18 cellular contexts compared by ENCODE assay signal in the genomic region with DNA sequence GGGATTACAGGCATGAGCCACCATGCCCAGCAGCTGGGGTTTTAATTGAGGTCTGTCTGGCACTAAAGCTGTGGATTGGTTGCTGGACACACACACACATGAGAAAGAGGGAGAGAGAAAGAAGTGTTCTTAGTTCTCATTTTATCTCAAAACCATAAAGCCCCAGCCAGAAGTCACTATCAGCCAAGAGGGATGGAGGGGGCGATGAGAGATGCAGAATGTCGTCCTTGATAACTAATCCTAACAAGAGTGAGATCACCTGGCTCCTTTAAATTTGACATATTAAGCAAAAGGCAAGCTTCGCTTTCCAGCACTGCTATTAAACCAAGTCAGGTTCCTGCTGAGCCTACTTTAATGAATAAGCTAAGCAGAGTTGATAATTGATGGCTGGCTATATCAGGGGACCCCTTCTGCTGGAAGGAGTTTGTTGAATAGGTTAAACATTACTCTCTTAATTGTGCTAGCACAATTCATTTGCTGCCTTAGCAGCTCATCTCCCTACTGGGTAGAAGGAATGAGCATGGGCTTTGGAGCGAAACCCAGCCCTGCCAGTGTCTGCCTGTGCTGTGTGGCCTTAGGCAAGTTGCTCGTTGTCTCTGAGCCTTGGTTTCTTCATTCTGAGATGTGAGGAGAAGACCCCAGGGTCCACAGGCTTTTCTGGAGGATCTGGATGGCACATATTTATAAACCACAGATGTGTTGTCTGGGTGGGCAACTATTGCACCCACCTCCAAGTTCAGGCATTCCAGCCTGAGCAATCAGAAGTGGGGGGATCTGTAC. TPM values are rescaled to one million over a fixed set of nuclear protein-coding genes. Genes with fewer than 3 reads are reported as not detected.
A peak's percentile ranks its signal among the peaks of the same experiment; 100 is the strongest.
DNase-seq lines count a peak whose midpoint lies in the region; FAIRE-seq and TF ChIP-seq lines count a peak whose summit lies in the region.
"Had no signal": no experiment of that assay in that cellular context is flagged by ENCODE, and none has a peak within 500 bp of the region (broad histone marks: within the 10 kb centered on the region; RNA-seq: fewer than 3 reads in every experiment).

No MANE protein-coding gene starts in this region.

- no peaks in the 10 kb centered on the region for H3K4me1 Mint-ChIP-seq in neural crest cell
- H3K4me1 Mint-ChIP-seq: CD4-positive, alpha-beta memory T cell had no signal

- H3K27ac Mint-ChIP-seq in neural crest cell (ENCODE audit: unreplicated experiment) = peak overlapping the region; percentile 62
- H3K27ac Mint-ChIP-seq: CD4-positive, alpha-beta memory T cell had no signal

- H3K9me3 ChIP-seq in HEK293 (ENCODE audit: control insufficient read depth, insufficient read depth, low read depth, low read length) (no peaks in the 10 kb centered on the region), kidney (ENCODE audit: control insufficient read depth in 1 of 2, low read length in 2 of 2) (no peaks in the 10 kb centered on the region)
- H3K9me3 ChIP-seq: A549, BE2C had no signal

- H3K4me1 ChIP-seq in HEK293 (ENCODE audit: control insufficient read depth, insufficient read depth, low read length) (no peaks in the 10 kb centered on the region), kidney (ENCODE audit: control insufficient read depth in 1 of 2, insufficient read depth in 1 of 2, low read depth in 1 of 2, low read length in 2 of 2) (peaks cover 14% of the 10 kb centered on the region in 2 donors)
- H3K4me1 ChIP-seq: A549, BE2C had no signal

- H3K9me3 Mint-ChIP-seq in neural crest cell = no peaks in the 10 kb centered on the region
- H3K9me3 Mint-ChIP-seq: CD4-positive, alpha-beta memory T cell; H9 had no signal

- no peak overlapping the region for H3K4me3 Mint-ChIP-seq in neural crest cell
- H3K4me3 Mint-ChIP-seq: CD4-positive, alpha-beta memory T cell; H9 had no signal

- no peak overlapping the region for H3K27ac ChIP-seq in HEK293 (ENCODE audit: extremely low read depth, low read depth, low read length)
- H3K27ac ChIP-seq in kidney (ENCODE audit: low read depth in 2 of 2, low read length in 2 of 2) = peak overlapping the region; percentile 27 to 53
- H3K27ac ChIP-seq: A549, C4-2B had no signal

- peak; percentile 60 for FAIRE-seq in kidney (lab: Jason Lieb, UNC)
- FAIRE-seq: A549, G401.6, GM12891 had no signal

- H3K4me3 ChIP-seq in HEK293 (ENCODE audit: low read depth, low read length) (no peak overlapping the region), kidney (ENCODE audit: low read length in 2 of 2) (peak overlapping the region in 1 of 2 donors; percentile 12)
- H3K4me3 ChIP-seq: A549 had no signal

- H3K27me3 Mint-ChIP-seq in neural crest cell (ENCODE audit: low read depth) = no peaks in the 10 kb centered on the region

- H3K36me3 ChIP-seq in HEK293 (ENCODE audit: control insufficient read depth in 2 of 2, insufficient read depth in 1 of 2, low read length in 2 of 2) (no peaks in the 10 kb centered on the region), kidney (ENCODE audit: control insufficient read depth in 1 of 2, insufficient read depth in 2 of 2, low read length in 2 of 2) (no peaks in the 10 kb centered on the region)
- H3K36me3 ChIP-seq: BE2C had no signal

- TF ChIP-seq CTCF in HEK293 (tag by site-specific recombination; IDR thresholded peaks at IDR 0.05) = no peak
- no peak for TF ChIP-seq CTCF in kidney (IDR thresholded peaks at IDR 0.05; ENCODE audit: borderline replicate concordance, extremely low read depth, insufficient read depth)
- no peak for TF ChIP-seq CTCF in neural crest cell (conservative IDR thresholded peaks at IDR 0.05)
- no peak for TF ChIP-seq CTCF in GM20000 (IDR thresholded peaks at IDR 0.05; ENCODE audit: extremely low read depth, missing control alignments)

- H3K9ac ChIP-seq in kidney (ENCODE audit: low read length in 2 of 2) = no peak overlapping the region

- POLR2A ChIA-PET in HEK293 (lab: Yijun Ruan, JAX) = no interaction called here

- no peaks in the 10 kb centered on the region for H3K36me3 Mint-ChIP-seq in neural crest cell (ENCODE audit: low read depth)
- H3K36me3 Mint-ChIP-seq: CD4-positive, alpha-beta memory T cell had no signal

- DNase-seq in NCI-H69 (lab: John Stamatoyannopoulos, UW) (peak; percentile 55), kidney (no peak), neural crest cell (ENCODE audit: low read depth, low spot score) (no peak), HuH-7 (ENCODE audit: low spot score) (no peak), GM20000 (ENCODE audit: low spot score) (no peak)
- DNase-seq in activated naive CD4-positive, alpha-beta T cell treated with anti-CD3 and anti-CD28 coated beads, Interleukin-2, amount 50 U/mL, for 16 hours = no peak
- DNase-seq: BE2C; CD4-positive, alpha-beta memory T cell; DMS79; EL; GOT3 had no signal

- CTCF ChIA-PET in HEK293 (lab: Yijun Ruan, JAX) = interaction anchor here (0.6 to 0.7 kb wide), 2 partner anchors 14 to 188 kb away, joined by 3 to 5 read pairs; no protein-coding TSS in a partner anchor

- intact Hi-C loops in kidney (cut with DNase I) = no loop called here

TF ChIP-seq in HEK293, 187 proteins besides CTCF, POLR2A, EP300 and RAD21:
- TF ChIP-seq ZNF768 (tag by site-specific recombination; IDR thresholded peaks at IDR 0.05) = 0 out of 2 replicates have a peak, but pooled peaks have one; percentile 17
- TF ChIP-seq ZNF10 (tag by site-specific recombination; IDR thresholded peaks at IDR 0.05) = no peak

RNA-seq across cellular contexts. Expression of gene ALPL, which starts 50.8 kb away (rescaled TPM):
- total RNA-seq in kidney (8.4 TPM), neural crest cell (16.7 TPM in 2 replicates)
- 133 TPM for polyA plus RNA-seq in kidney (ENCODE audit: insufficient read depth, low read depth, low replicate concordance)
- total RNA-seq: CD4-positive, alpha-beta memory T cell; HT-29 had no signal
- polyA plus RNA-seq: CD4-positive, alpha-beta memory T cell had no signal
